Comparison of ENCODE assay signal across 16 cellular contexts in genomic region chr6:126156973-126157372, GRCh38.
DNase-seq lines count a peak whose midpoint lies in the region; ATAC-seq, FAIRE-seq and TF ChIP-seq lines count a peak whose summit lies in the region.
"Had no signal": no experiment of that assay in that cellular context is flagged by ENCODE, and none has a peak within 500 bp of the region (broad histone marks: within the 10 kb centered on the region; RNA-seq: fewer than 3 reads in every experiment).

No MANE protein-coding gene starts in this region.

- no peak overlapping the region for H3K27ac Mint-ChIP-seq in osteocyte (ENCODE audit: unreplicated experiment)
- H3K27ac Mint-ChIP-seq: activated T-helper 1 cell treated with anti-CD3 and anti-CD28 coated beads, Interleukin-12 subunit alpha, Interleukin-12 subunit beta, Interleukin-2, Interleukin-4 antibody, amounts not matched to agents 30 ng/mL and 10 ng/mL and 1 ng/mL, durations not matched to agents 14 hours and 24 hours and 36 hours; CD4-positive, alpha-beta memory T cell; memory B cell had no signal

- no peak for TF ChIP-seq CTCF in osteocyte (IDR thresholded peaks at IDR 0.05)

- no peaks in the 10 kb centered on the region for H3K4me1 Mint-ChIP-seq in osteocyte (ENCODE audit: unreplicated experiment)
- H3K4me1 Mint-ChIP-seq: CD4-positive, alpha-beta memory T cell had no signal

- intact Hi-C loops in posterior cingulate gyrus (cut with DNase I) = no loop called here

- FAIRE-seq in frontal cortex (lab: Jason Lieb, UNC) = no peak
- FAIRE-seq: endothelial cell of umbilical vein had no signal

- H3K27me3 Mint-ChIP-seq in osteocyte (ENCODE audit: unreplicated experiment) = peaks cover 3% of the 10 kb centered on the region
- H3K27me3 Mint-ChIP-seq: CD4-positive, alpha-beta memory T cell; memory B cell had no signal

- ATAC-seq in GM18867 (IDR thresholded peaks at IDR 0.05; ENCODE audit: unreplicated experiment) = peak; percentile 87
- ATAC-seq in GM21515 (IDR thresholded peaks at IDR 0.05; ENCODE audit: unreplicated experiment) = peak; percentile 63
- peak; percentile 92 for ATAC-seq in HG03175 (IDR thresholded peaks at IDR 0.05; ENCODE audit: unreplicated experiment)

- DNase-seq in UCSD-AML1 (lab: John Stamatoyannopoulos, UW; ENCODE audit: unreplicated experiment) (peak; percentile 5), posterior cingulate gyrus (no peak), dermis blood vessel endothelial cell (no peak), frontal cortex (ENCODE audit: low spot score in 2 of 2) (no peak), osteocyte (ENCODE audit: extremely low spot score, unreplicated experiment) (no peak)
- DNase-seq: CD4-positive, alpha-beta memory T cell; hippocampal formation; KG1; NCI-H2171 treated with DMSO at 0.1 percent for 48 hours; Peyer's patch had no signal

- no peaks in the 10 kb centered on the region for H3K36me3 Mint-ChIP-seq in osteocyte (ENCODE audit: unreplicated experiment)
- H3K36me3 Mint-ChIP-seq: CD4-positive, alpha-beta memory T cell had no signal

- no peaks in the 10 kb centered on the region for H3K9me3 Mint-ChIP-seq in osteocyte (ENCODE audit: unreplicated experiment)
- H3K9me3 Mint-ChIP-seq: activated T-helper 1 cell treated with anti-CD3 and anti-CD28 coated beads, Interleukin-12 subunit alpha, Interleukin-12 subunit beta, Interleukin-2, Interleukin-4 antibody, amounts not matched to agents 30 ng/mL and 10 ng/mL and 1 ng/mL, durations not matched to agents 14 hours and 24 hours and 36 hours; CD4-positive, alpha-beta memory T cell; memory B cell had no signal

- no peak overlapping the region for H3K4me3 Mint-ChIP-seq in osteocyte (ENCODE audit: unreplicated experiment)
- H3K4me3 Mint-ChIP-seq: activated T-helper 1 cell treated with anti-CD3 and anti-CD28 coated beads, Interleukin-12 subunit alpha, Interleukin-12 subunit beta, Interleukin-2, Interleukin-4 antibody, amounts not matched to agents 30 ng/mL and 10 ng/mL and 1 ng/mL, durations not matched to agents 14 hours and 24 hours and 36 hours; CD4-positive, alpha-beta memory T cell; memory B cell had no signal
